ENCODE assay signal across 9 cellular contexts in the genomic region with DNA sequence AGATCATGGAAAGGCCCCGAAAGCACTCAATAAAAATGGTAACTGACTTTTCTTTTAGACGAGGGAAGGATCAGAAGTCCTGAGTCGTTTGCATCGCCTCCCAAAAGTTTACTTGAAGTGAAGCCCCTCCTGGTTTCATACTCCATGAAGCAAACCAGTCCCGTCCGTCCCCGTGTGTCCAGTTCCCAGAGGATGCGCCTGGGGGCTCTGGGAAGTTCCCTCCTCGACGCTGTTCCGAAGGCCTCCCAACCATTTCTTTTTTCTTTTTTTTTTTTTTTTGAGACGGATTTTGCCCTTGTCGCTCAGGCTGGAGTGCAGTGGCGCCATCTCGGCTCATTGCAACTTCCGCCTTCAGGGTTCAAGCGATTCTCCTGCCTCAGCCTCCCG. TPM values are rescaled to one million over a fixed set of nuclear protein-coding genes. Genes with fewer than 3 reads are reported as not detected.
DNase-seq lines count a peak whose midpoint lies in the region; ATAC-seq, FAIRE-seq and TF ChIP-seq lines count a peak whose summit lies in the region.
"Had no signal": no experiment of that assay in that cellular context is flagged by ENCODE, and none has a peak within 500 bp of the region (broad histone marks: within the 10 kb centered on the region; RNA-seq: fewer than 3 reads in every experiment).

No MANE protein-coding gene starts in this region.

- TF ChIP-seq CTCF in bronchial epithelial cell (IDR thresholded peaks at IDR 0.05; ENCODE audit: insufficient read depth, low read length, severe bottlenecking): no peak
- no peak for TF ChIP-seq CTCF in type B pancreatic cell (conservative IDR thresholded peaks at IDR 0.05)

- no peaks in the 10 kb centered on the region for H3K27me3 Mint-ChIP-seq in activated T-cell treated with anti-CD3 and anti-CD28 coated beads, Interleukin-2, amount 50 U/mL, for 4 hours (ENCODE audit: low read depth)
- no peaks in the 10 kb centered on the region for H3K27me3 Mint-ChIP-seq in memory B cell
- no peaks in the 10 kb centered on the region for H3K27me3 Mint-ChIP-seq in type B pancreatic cell

- peak overlapping the region; percentile 88 for H3K4me3 Mint-ChIP-seq in activated T-cell treated with anti-CD3 and anti-CD28 coated beads, Interleukin-2, amount 50 U/mL, for 4 hours
- H3K4me3 Mint-ChIP-seq in memory B cell (peak overlapping the region; percentile 92), type B pancreatic cell (peak overlapping the region; percentile 94)

- no peaks in the 10 kb centered on the region for H3K9me3 Mint-ChIP-seq in activated T-cell treated with anti-CD3 and anti-CD28 coated beads, Interleukin-2, amount 50 U/mL, for 4 hours
- H3K9me3 Mint-ChIP-seq in memory B cell (no peaks in the 10 kb centered on the region), type B pancreatic cell (no peaks in the 10 kb centered on the region)

- peak overlapping the region; percentile 95 for H3K27ac Mint-ChIP-seq in memory B cell
- peak overlapping the region; percentile 95 for H3K27ac Mint-ChIP-seq in type B pancreatic cell

- H3K4me3 ChIP-seq in bronchial epithelial cell (ENCODE audit: low read depth, low read length): peak overlapping the region; percentile 60

- no peaks in the 10 kb centered on the region for H3K27me3 ChIP-seq in bronchial epithelial cell (ENCODE audit: control insufficient read depth, insufficient read depth, low read length)

- DNase-seq in activated T-cell treated with anti-CD3 and anti-CD28 coated beads, Interleukin-2, amount 50 U/mL, for 4 hours: no peak
- DNase-seq in activated T-cell treated with anti-CD3 and anti-CD28 coated beads, Interleukin-2, amount 50 U/mL, for 48 hours: no peak
- DNase-seq in bronchial epithelial cell (ENCODE audit: low read depth): no peak
- DNase-seq in memory B cell (ENCODE audit: low spot score in 2 of 2): no peak
- DNase-seq in type B pancreatic cell (ENCODE audit: extremely low spot score, unreplicated experiment): no peak
- no peak for DNase-seq in NCI-H1417 (lab: John Stamatoyannopoulos, UW)
- no peak for DNase-seq in activated gamma-delta T cell (lab: John Stamatoyannopoulos, UW)
- DNase-seq: KG1 had no signal

- no peak for ATAC-seq in activated T-cell treated with anti-CD3 and anti-CD28 coated beads, Interleukin-2, amount 50 U/mL, for 4 hours
- no peak for ATAC-seq in memory B cell (ENCODE audit: low read depth)
- ATAC-seq in GM18517 (IDR thresholded peaks at IDR 0.05; ENCODE audit: unreplicated experiment): no peak

- H3K36me3 Mint-ChIP-seq in activated T-cell treated with anti-CD3 and anti-CD28 coated beads, Interleukin-2, amount 50 U/mL, for 4 hours (ENCODE audit: insufficient read depth): peaks cover 10% of the 10 kb centered on the region
- peaks cover 7% of the 10 kb centered on the region for H3K36me3 Mint-ChIP-seq in memory B cell
- peaks cover 14% of the 10 kb centered on the region for H3K36me3 Mint-ChIP-seq in type B pancreatic cell

- peaks cover 3% of the 10 kb centered on the region for H3K36me3 ChIP-seq in bronchial epithelial cell (ENCODE audit: control insufficient read depth, insufficient read depth, low read length)

- no peak for FAIRE-seq in bronchial epithelial cell (lab: Jason Lieb, UNC)

- H3K4me1 Mint-ChIP-seq in activated T-cell treated with anti-CD3 and anti-CD28 coated beads, Interleukin-2, amount 50 U/mL, for 4 hours (ENCODE audit: low read depth): peaks cover 11% of the 10 kb centered on the region
- H3K4me1 Mint-ChIP-seq in memory B cell: peaks cover 7% of the 10 kb centered on the region
- H3K4me1 Mint-ChIP-seq in type B pancreatic cell (ENCODE audit: unreplicated experiment): peaks cover 29% of the 10 kb centered on the region

RNA-seq across cellular contexts. Expression of a gene that starts 0.7 kb away (rescaled TPM):
- total RNA-seq in activated T-cell treated with anti-CD3 and anti-CD28 coated beads, Interleukin-2, amount 50 U/mL, for 4 hours: 1 to 10 TPM in 2 of 3 donors, under 1 TPM in 1; 0.61 to 1.8 (median 1.5) TPM
- total RNA-seq in bronchial epithelial cell: 3.7 and 8.8 TPM in 2 replicates
- total RNA-seq in type B pancreatic cell (ENCODE audit: low replicate concordance): 12.4 and 15.3 TPM in 2 replicates

RNA-seq across cellular contexts. Expression of a gene that starts 13.3 kb away (rescaled TPM):
- 100 to 1,000 TPM; 117 to 133 (median 127) TPM for total RNA-seq in activated T-cell treated with anti-CD3 and anti-CD28 coated beads, Interleukin-2, amount 50 U/mL, for 4 hours
- total RNA-seq in bronchial epithelial cell (64.5 and 81.0 TPM in 2 replicates), type B pancreatic cell (ENCODE audit: low replicate concordance) (69.4 and 69.5 TPM in 2 replicates)

RNA-seq across cellular contexts. Expression of a gene that starts 31.8 kb away (rescaled TPM):
- total RNA-seq in activated T-cell treated with anti-CD3 and anti-CD28 coated beads, Interleukin-2, amount 50 U/mL, for 4 hours: not detected
- total RNA-seq in bronchial epithelial cell (0.79 TPM in 1 of 2 replicates, not detected in the other), type B pancreatic cell (ENCODE audit: low replicate concordance) (2.1 and 10.6 TPM in 2 replicates)

RNA-seq across cellular contexts. Expression of a gene that starts 53.2 kb away (rescaled TPM):
- total RNA-seq in activated T-cell treated with anti-CD3 and anti-CD28 coated beads, Interleukin-2, amount 50 U/mL, for 4 hours: 10 to 100 TPM; 80.6 to 96.3 (median 83.8) TPM
- total RNA-seq in bronchial epithelial cell (7.6 and 11.5 TPM in 2 replicates), type B pancreatic cell (ENCODE audit: low replicate concordance) (32.3 and 36.4 TPM in 2 replicates)
